Comparison of ENCODE assay signal across 13 cellular contexts in the genomic region with DNA sequence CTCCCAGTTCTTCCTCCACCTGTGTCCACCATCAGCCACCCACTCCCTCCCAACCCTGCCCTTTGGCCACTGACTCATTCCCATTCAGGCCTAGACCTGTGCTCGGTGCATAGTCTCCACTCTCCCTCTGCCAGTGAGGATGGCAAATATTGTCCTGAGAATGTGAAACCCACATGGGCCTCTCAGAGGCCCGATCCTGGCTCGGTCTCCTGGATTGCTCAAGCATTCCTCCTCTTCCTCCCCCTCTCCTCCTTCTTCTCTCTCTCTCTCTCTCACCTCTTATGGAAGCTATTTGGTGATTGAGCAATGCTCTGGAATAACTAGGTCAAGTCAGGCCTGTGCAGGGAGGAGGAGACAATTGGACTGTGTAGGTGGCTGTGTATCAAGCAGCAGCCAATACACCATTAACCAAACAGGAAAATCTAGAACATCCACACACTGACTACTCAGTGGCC.
DNase-seq lines count a peak whose midpoint lies in the region; ATAC-seq and TF ChIP-seq lines count a peak whose summit lies in the region.
"Had no signal": no experiment of that assay in that cellular context is flagged by ENCODE, and none has a peak within 500 bp of the region (broad histone marks: within the 10 kb centered on the region; RNA-seq: fewer than 3 reads in every experiment).

No MANE protein-coding gene starts in this region.

- TF ChIP-seq POLR2A in IMR-90 (IDR thresholded peaks at IDR 0.05; ENCODE audit: low read depth, low read length) (no peak), right lobe of liver (IDR thresholded peaks at IDR 0.05) (no peak), upper lobe of left lung (IDR thresholded peaks at IDR 0.05) (no peak)

- H2BK20ac ChIP-seq in IMR-90 (ENCODE audit: low read depth, low read length), result no peak overlapping the region

- no peak overlapping the region for H3K23ac ChIP-seq in IMR-90 (ENCODE audit: low read depth, low read length)

- H3K9me3 ChIP-seq in IMR-90 (ENCODE audit: control insufficient read depth, insufficient read depth, low read length), result no peaks in the 10 kb centered on the region
- no peaks in the 10 kb centered on the region for H3K9me3 ChIP-seq in esophagus (ENCODE audit: control insufficient read depth in 2 of 2, insufficient read depth in 1 of 2, low read depth in 1 of 2, low read length in 1 of 2)
- H3K9me3 ChIP-seq in right lobe of liver, result no peaks in the 10 kb centered on the region
- no peaks in the 10 kb centered on the region for H3K9me3 ChIP-seq in upper lobe of left lung
- H3K9me3 ChIP-seq in effector memory CD4-positive, alpha-beta T cell (ENCODE audit: control insufficient read depth, low read length), result no peaks in the 10 kb centered on the region

- no peaks in the 10 kb centered on the region for H3K4me1 ChIP-seq in IMR-90 (ENCODE audit: control insufficient read depth, insufficient read depth, low read length)
- H3K4me1 ChIP-seq in esophagus (ENCODE audit: control insufficient read depth in 2 of 2, insufficient read depth in 2 of 2, low read length in 1 of 2), result peaks cover 2 to 23% of the 10 kb centered on the region in 2 donors
- peaks cover 0 to 6% (median 0%) of the 10 kb centered on the region in 4 donors for H3K4me1 ChIP-seq in right lobe of liver
- peaks cover 9 to 31% (median 12%) of the 10 kb centered on the region in 4 donors for H3K4me1 ChIP-seq in upper lobe of left lung
- H3K4me1 ChIP-seq in effector memory CD4-positive, alpha-beta T cell (ENCODE audit: control insufficient read depth, insufficient read depth, low read length, poor library complexity, severe bottlenecking), result no peaks in the 10 kb centered on the region

- no peak overlapping the region for H3K4me3 ChIP-seq in IMR-90 (ENCODE audit: insufficient read depth, low read depth, low read length)
- no peak overlapping the region for H3K4me3 ChIP-seq in esophagus (ENCODE audit: low read depth in 1 of 2, low read length in 2 of 2)
- H3K4me3 ChIP-seq in right lobe of liver, result no peak overlapping the region
- no peak overlapping the region for H3K4me3 ChIP-seq in upper lobe of left lung
- no peak overlapping the region for H3K4me3 ChIP-seq in effector memory CD4-positive, alpha-beta T cell (ENCODE audit: insufficient read depth, low read depth, low read length, poor library complexity, severe bottlenecking)

- no peak overlapping the region for H2AFZ ChIP-seq in IMR-90 (replicated peaks; ENCODE audit: low read length, poor library complexity)

- H3K27me3 ChIP-seq in IMR-90 (ENCODE audit: control insufficient read depth, insufficient read depth, low read length) (peaks cover 9% of the 10 kb centered on the region), esophagus (ENCODE audit: control insufficient read depth in 1 of 2, insufficient read depth in 2 of 2, low read length in 2 of 2) (no peaks in the 10 kb centered on the region), right lobe of liver (no peaks in the 10 kb centered on the region), upper lobe of left lung (no peaks in the 10 kb centered on the region)
- H3K27me3 ChIP-seq in effector memory CD4-positive, alpha-beta T cell (replicated peaks; ENCODE audit: control insufficient read depth, insufficient read depth, low read length, poor library complexity, severe bottlenecking), result no peaks in the 10 kb centered on the region

- no peaks in the 10 kb centered on the region for H3K9me1 ChIP-seq in IMR-90 (ENCODE audit: insufficient read depth, low read length)

- in situ Hi-C loops in IMR-90 (cut with MboI; ENCODE audit: low sequenced_read_pairs), result no loop called here

- no CpG with 5 or more reads among the region's 3 CpGs for WGBS in IMR-90 (ENCODE audit: extremely low coverage in 2 of 2, insufficient read length in 1 of 2), 2 experiments
- 34 to 54% methylated on average over 3 of the region's 3 CpGs for WGBS in esophagus, 2 donors
- 37% methylated on average over 3 of the region's 3 CpGs for WGBS in right lobe of liver (ENCODE audit: insufficient coverage, low coverage, low lambda C conversion rate, missing lambda C conversion rate)
- 59 to 63% methylated on average over 3 of the region's 3 CpGs for WGBS in upper lobe of left lung, 2 donors

- H3K4me2 ChIP-seq in IMR-90 (ENCODE audit: low read depth, low read length), result no peak overlapping the region

- peak in 1 of 4 donors; percentile 88 for TF ChIP-seq EP300 in upper lobe of left lung (IDR thresholded peaks at IDR 0.05)

- no peak for TF ChIP-seq RAD21 in IMR-90 (IDR thresholded peaks at IDR 0.05; ENCODE audit: low read length)

- no peak overlapping the region for H4K5ac ChIP-seq in IMR-90 (ENCODE audit: low read depth, low read length)

- DNase-seq in IMR-90 (peak; percentile 16), right lobe of liver (peak; percentile 73 to 82 (median 74)), upper lobe of left lung (peak in 1 of 2 donors; percentile 71)
- no peak for DNase-seq in activated CD4-positive, alpha-beta T cell treated with anti-CD3 and anti-CD28 coated beads, Interleukin-2, amount 50 U/mL, for 4 hours
- DNase-seq in effector memory CD4-positive, alpha-beta T cell, result no peak
- DNase-seq: activated CD4-positive, alpha-beta T cell treated with anti-CD3 and anti-CD28 coated beads, Interleukin-2, amount 50 U/mL, for 1 hour; activated naive CD4-positive, alpha-beta T cell treated with anti-CD3 and anti-CD28 coated beads, Interleukin-2, amount 50 U/mL, for 16 hours; endodermal cell; GDM1; SHP77 treated with DMSO at 0.1 percent for 48 hours had no signal

- H3K18ac ChIP-seq in IMR-90 (ENCODE audit: low read depth, low read length), result no peak overlapping the region

- H3K4ac ChIP-seq in IMR-90 (ENCODE audit: low read depth, low read length), result no peak overlapping the region

- H2BK15ac ChIP-seq in IMR-90 (ENCODE audit: low read depth, low read length), result no peak overlapping the region

- no peak overlapping the region for H3K56ac ChIP-seq in IMR-90 (ENCODE audit: extremely low read depth, insufficient read depth, low read length)

- no peaks in the 10 kb centered on the region for H3K79me1 ChIP-seq in IMR-90 (ENCODE audit: low read depth in 1 of 2, low read length in 2 of 2)

- CTCF ChIA-PET in IMR-90 (lab: Yijun Ruan, JAX), result no interaction called here

- dilution Hi-C loops in IMR-90 (cut with HindIII; ENCODE audit: low sequenced_read_pairs, unreplicated experiment), result no loop called here

- H3K9ac ChIP-seq in IMR-90 (ENCODE audit: low read depth, low read length), result no peak overlapping the region

- ATAC-seq in IMR-90 (ENCODE audit: low read depth) (peak; percentile 68), right lobe of liver (peak; percentile 88 to 95 (median 91)), upper lobe of left lung (ENCODE audit: low FRiP score in 2 of 2) (peak; percentile 87), GM18867 (IDR thresholded peaks at IDR 0.05; ENCODE audit: unreplicated experiment) (no peak), HG03135 (IDR thresholded peaks at IDR 0.05; ENCODE audit: unreplicated experiment) (no peak)

- H2AK5ac ChIP-seq in IMR-90 (ENCODE audit: low read depth, low read length), result no peak overlapping the region

- no TSS peak for BruUV-seq in IMR-90 (replicated peaks; lab: Mats Ljungman, UMichigan)

- no peak overlapping the region for H4K8ac ChIP-seq in IMR-90 (ENCODE audit: low read depth in 2 of 2, low read length in 2 of 2)

- no peak overlapping the region for H4K91ac ChIP-seq in IMR-90 (ENCODE audit: insufficient read depth, low read depth, low read length)

- H2BK120ac ChIP-seq in IMR-90 (ENCODE audit: low read depth, low read length), result no peak overlapping the region

- H3K14ac ChIP-seq in IMR-90 (replicated peaks; ENCODE audit: low read depth, low read length), result no peak overlapping the region

- TF ChIP-seq CTCF in IMR-90 (conservative IDR thresholded peaks at IDR 0.05; ENCODE audit: low read depth, low read length) (no peak), right lobe of liver (IDR thresholded peaks at IDR 0.05) (no peak), upper lobe of left lung (IDR thresholded peaks at IDR 0.05) (no peak)

- intact Hi-C loops in IMR-90 (cut with micrococcal nuclease), result no loop called here
- intact Hi-C loops in right lobe of liver (cut with DNase I), result no loop called here

- H3K36me3 ChIP-seq in IMR-90 (ENCODE audit: control insufficient read depth, insufficient read depth, low read length) (no peaks in the 10 kb centered on the region), esophagus (ENCODE audit: control insufficient read depth in 2 of 2, insufficient read depth in 2 of 2, low read length in 1 of 2) (no peaks in the 10 kb centered on the region), right lobe of liver (no peaks in the 10 kb centered on the region), upper lobe of left lung (no peaks in the 10 kb centered on the region)
- H3K36me3 ChIP-seq in effector memory CD4-positive, alpha-beta T cell (ENCODE audit: control insufficient read depth, insufficient read depth, low read length), result no peaks in the 10 kb centered on the region

- no peak overlapping the region for H2BK5ac ChIP-seq in IMR-90 (ENCODE audit: low read depth, low read length, poor library complexity, severe bottlenecking)

- POLR2A ChIA-PET in IMR-90 (lab: Charles Lee; ENCODE audit: unreplicated experiment), result no interaction called here

- no peak overlapping the region for H3K27ac ChIP-seq in IMR-90 (ENCODE audit: insufficient read depth, low read length)
- peak overlapping the region; percentile 75 to 95 for H3K27ac ChIP-seq in esophagus (ENCODE audit: low read depth in 2 of 2, low read length in 1 of 2)
- no peak overlapping the region for H3K27ac ChIP-seq in right lobe of liver
- peak overlapping the region in 2 of 4 donors; percentile 9 to 67 for H3K27ac ChIP-seq in upper lobe of left lung
- H3K27ac ChIP-seq in effector memory CD4-positive, alpha-beta T cell (ENCODE audit: insufficient read depth, low read length, poor library complexity, severe bottlenecking), result no peak overlapping the region

- H2AK9ac ChIP-seq in IMR-90 (replicated peaks; ENCODE audit: low read depth, low read length, poor library complexity), result no peak overlapping the region

- H4K20me1 ChIP-seq in IMR-90 (ENCODE audit: insufficient read depth, low read length), result no peaks in the 10 kb centered on the region

TF ChIP-seq in IMR-90, 13 proteins besides CTCF, POLR2A, EP300 and RAD21:
- TF ChIP-seq CEBPB (IDR thresholded peaks at IDR 0.05; ENCODE audit: low read depth, low read length), result peak; percentile 44; the same call in 1 of the 2 replicates
- TF ChIP-seq, protein P1, sequence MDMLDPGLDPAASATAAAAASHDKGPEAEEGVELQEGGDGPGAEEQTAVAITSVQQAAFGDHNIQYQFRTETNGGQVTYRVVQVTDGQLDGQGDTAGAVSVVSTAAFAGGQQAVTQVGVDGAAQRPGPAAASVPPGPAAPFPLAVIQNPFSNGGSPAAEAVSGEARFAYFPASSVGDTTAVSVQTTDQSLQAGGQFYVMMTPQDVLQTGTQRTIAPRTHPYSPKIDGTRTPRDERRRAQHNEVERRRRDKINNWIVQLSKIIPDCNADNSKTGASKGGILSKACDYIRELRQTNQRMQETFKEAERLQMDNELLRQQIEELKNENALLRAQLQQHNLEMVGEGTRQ (IDR thresholded peaks at IDR 0.05; ENCODE audit: low read depth, low read length), result no peak

Comparison
In these comparisons a context has a peak if more than half of its experiments do, and no peak if none do; other contexts are left out.
1. ATAC-seq: peak in IMR-90 (single experiment), right lobe of liver (4 of 4) and upper lobe of left lung (2 of 2); none in GM18867 (single experiment) and HG03135 (single experiment).
2. DNase-seq: peak in IMR-90 (single experiment) and right lobe of liver (3 of 3); none in activated CD4-positive, alpha-beta T cell treated with anti-CD3 and anti-CD28 coated beads, Interleukin-2, amount 50 U/mL, for 4 hours (0 of 2) and effector memory CD4-positive, alpha-beta T cell (0 of 3).
3. H3K27ac ChIP-seq: peak in esophagus (2 of 2); none in IMR-90 (single experiment), right lobe of liver (0 of 3) and effector memory CD4-positive, alpha-beta T cell (single experiment).